ENCODE assay signal across 24 cellular contexts in the genomic region with DNA sequence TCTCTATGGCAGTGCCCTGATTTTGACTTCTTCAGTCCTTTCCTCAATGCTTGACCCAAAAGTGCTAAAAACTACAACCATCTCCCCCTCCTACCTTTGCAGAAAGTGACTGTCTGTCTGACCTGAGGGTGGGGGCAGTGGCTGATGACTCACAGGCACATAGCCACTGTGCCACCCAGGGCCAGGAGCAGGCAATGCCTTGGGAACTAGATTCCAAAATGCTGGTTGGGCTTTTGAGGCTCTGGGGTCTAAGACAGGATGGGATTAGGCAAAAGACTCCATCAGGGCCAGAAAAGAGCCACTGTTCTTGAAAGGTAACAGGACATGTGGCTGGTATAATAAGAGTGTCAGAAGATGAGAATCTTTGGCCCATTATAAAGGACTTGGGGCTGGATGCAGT.
DNase-seq lines count a peak whose midpoint lies in the region; ATAC-seq, FAIRE-seq and TF ChIP-seq lines count a peak whose summit lies in the region.
"Had no signal": no experiment of that assay in that cellular context is flagged by ENCODE, and none has a peak within 500 bp of the region (broad histone marks: within the 10 kb centered on the region; RNA-seq: fewer than 3 reads in every experiment).

No MANE protein-coding gene starts in this region.

- H3K27ac ChIP-seq in HCT116 (ENCODE audit: low read depth, low read length) (no peak overlapping the region), H1 (ENCODE audit: low read depth, low read length) (no peak overlapping the region)
- H3K27ac ChIP-seq: A549; BLaER1 treated with 17β-estradiol and CSF1 and Interleukin-3, amounts not matched to agents 10 nM and 100 nM had no signal

- no peak overlapping the region for H4K91ac ChIP-seq in H1 (replicated peaks; ENCODE audit: insufficient read length, low read length)

- H3K4me1 Mint-ChIP-seq in osteocyte (ENCODE audit: unreplicated experiment), result peaks cover 3% of the 10 kb centered on the region

- peaks cover 0 to 12% of the 10 kb centered on the region in 2 experiments; a peak in 2 of 4 replicates for H3K4me1 ChIP-seq in HCT116 (ENCODE audit: control insufficient read depth in 1 of 2, insufficient read depth in 2 of 2, low read length in 2 of 2)
- H3K4me1 ChIP-seq in H1 (replicated peaks in 1 of 4; ENCODE audit: control insufficient read depth in 3 of 4, insufficient read depth in 4 of 4, low read length in 3 of 4), result no peaks in the 10 kb centered on the region
- H3K4me1 ChIP-seq: A549 had no signal

- RAD21 ChIA-PET in HCT116 (lab: Charles Lee; ENCODE audit: low non-redundant PET in 1 of 2, low total read pairs in 2 of 2, uncharacterized antibody in 2 of 2, unreplicated experiment in 2 of 2), result no interaction called here

- no peak for TF ChIP-seq POLR2A in HCT116 (IDR thresholded peaks at IDR 0.05; ENCODE audit: borderline replicate concordance, extremely low read depth, insufficient read depth, insufficient read length)
- TF ChIP-seq POLR2A in H1 (IDR thresholded peaks at IDR 0.05; ENCODE audit: control extremely low read depth in 1 of 2, low read depth in 2 of 2, low read length in 2 of 2), result no peak

- no peak overlapping the region for H2AK5ac ChIP-seq in H1 (ENCODE audit: low read depth, low read length)

- H4K20me1 ChIP-seq in HCT116 (ENCODE audit: insufficient read depth), result no peaks in the 10 kb centered on the region
- no peaks in the 10 kb centered on the region for H4K20me1 ChIP-seq in H1 (replicated peaks in 1 of 2; ENCODE audit: control insufficient read depth in 1 of 2, insufficient read depth in 2 of 2, low read length in 2 of 2)
- H4K20me1 ChIP-seq: BLaER1 treated with 17β-estradiol and CSF1 and Interleukin-3, amounts not matched to agents 10 nM and 100 nM had no signal

- H3K9ac ChIP-seq in HCT116 (ENCODE audit: low read length) (no peak overlapping the region), H1 (replicated peaks in 1 of 4; ENCODE audit: extremely low read depth in 1 of 4, low read depth in 3 of 4, low read length in 3 of 4) (no peak overlapping the region)
- H3K9ac ChIP-seq: BLaER1 treated with 17β-estradiol and CSF1 and Interleukin-3, amounts not matched to agents 10 nM and 100 nM had no signal

- no peak overlapping the region for H3K18ac ChIP-seq in H1 (ENCODE audit: extremely low read depth, low read length)

- FAIRE-seq in H1 (lab: Jason Lieb, UNC), result no peak
- no peak for FAIRE-seq in RCC 7860 (lab: Jason Lieb, UNC)
- FAIRE-seq: A549, D721Med, G401.6, GM12892 had no signal

- H3K56ac ChIP-seq in H1 (replicated peaks; ENCODE audit: insufficient read length, low read depth, low read length), result no peak overlapping the region

- no peak overlapping the region for H2BK5ac ChIP-seq in H1 (ENCODE audit: low read depth, low read length)

- H2AFZ ChIP-seq in HCT116 (ENCODE audit: low read depth, low read length, poor library complexity, severe bottlenecking) (no peak overlapping the region), H1 (ENCODE audit: low read length) (no peak overlapping the region)

- POLR2A ChIA-PET in HCT116 (lab: Charles Lee) (no interaction called here), H1 (lab: Charles Lee; ENCODE audit: partially characterized antibody) (no interaction called here)

- no peak overlapping the region for H3K4ac ChIP-seq in H1 (replicated peaks; ENCODE audit: insufficient read length, low read depth, low read length)

- H3K79me1 ChIP-seq in H1 (ENCODE audit: low read depth, low read length), result no peaks in the 10 kb centered on the region

- H3K36me3 ChIP-seq in HCT116 (ENCODE audit: control insufficient read depth in 1 of 2, insufficient read depth in 2 of 2, low read length in 2 of 2) (no peaks in the 10 kb centered on the region), H1 (ENCODE audit: control insufficient read depth in 2 of 4, insufficient read depth in 4 of 4, low read length in 3 of 4) (no peaks in the 10 kb centered on the region)
- H3K36me3 ChIP-seq: BE2C; BLaER1 treated with 17β-estradiol and CSF1 and Interleukin-3, amounts not matched to agents 10 nM and 100 nM had no signal

- TF ChIP-seq EP300 in H1 (IDR thresholded peaks at IDR 0.05; ENCODE audit: borderline replicate concordance in 1 of 2, low read depth in 2 of 2, low read length in 2 of 2), result no peak

- H3K4me3 Mint-ChIP-seq in osteocyte (ENCODE audit: unreplicated experiment), result no peak overlapping the region
- H3K4me3 Mint-ChIP-seq: CD14-positive monocyte; CD4-positive, alpha-beta T cell; CD8-positive, alpha-beta memory T cell; HFFc6 had no signal

- no peaks in the 10 kb centered on the region for H3K9me2 ChIP-seq in HCT116 (ENCODE audit: insufficient read depth)

- no peak overlapping the region for H2BK15ac ChIP-seq in H1 (ENCODE audit: low read length)

- no peak overlapping the region for H3K14ac ChIP-seq in H1 (ENCODE audit: insufficient read length)

- no TSS peak for BruUV-seq in HCT116 (replicated peaks; lab: Mats Ljungman, UMichigan)

- H3K27me3 Mint-ChIP-seq in osteocyte (ENCODE audit: unreplicated experiment), result peaks cover 13% of the 10 kb centered on the region
- H3K27me3 Mint-ChIP-seq: CD4-positive, alpha-beta T cell had no signal

- DNase-seq in HCT116 (ENCODE audit: low read depth, low spot score) (no peak), H1 (ENCODE audit: low read depth in 1 of 2, low spot score in 2 of 2) (no peak), islet precursor cell (peak; percentile 62), osteocyte (ENCODE audit: extremely low spot score, unreplicated experiment) (no peak), RCC 7860 (ENCODE audit: low spot score) (no peak), DMS 273 treated with DMSO at 0.1 percent for 48 hours (lab: John Stamatoyannopoulos, UW) (no peak)
- DNase-seq: 8988T; ACHN; AML-193; BE2C; CD4-positive, alpha-beta T cell; CD8-positive, alpha-beta memory T cell; DMS53; DMS79 treated with DMSO at 0.1 percent for 48 hours; GOT3; H7; HCEC 1CT; HFFc6 had no signal

- no peak overlapping the region for H2BK120ac ChIP-seq in H1 (replicated peaks; ENCODE audit: low read depth, low read length)

- ATAC-seq in HCT116, result no peak
- ATAC-seq: A549 had no signal

- no peaks in the 10 kb centered on the region for H3K79me2 ChIP-seq in HCT116 (ENCODE audit: insufficient read depth, low read length)
- H3K79me2 ChIP-seq in H1 (ENCODE audit: control insufficient read depth in 1 of 2, insufficient read depth in 2 of 2, low read length in 2 of 2), result no peaks in the 10 kb centered on the region

- H4K5ac ChIP-seq in H1 (ENCODE audit: insufficient read length, low read depth, low read length), result no peak overlapping the region

- H3K27me3 ChIP-seq in HCT116 (ENCODE audit: insufficient read depth, low read length) (no peaks in the 10 kb centered on the region), H1 (replicated peaks in 1 of 4; ENCODE audit: control insufficient read depth in 3 of 4, extremely low read depth in 1 of 4, insufficient read depth in 3 of 4, low read length in 3 of 4) (no peaks in the 10 kb centered on the region)
- H3K27me3 ChIP-seq: BLaER1 treated with 17β-estradiol and CSF1 and Interleukin-3, amounts not matched to agents 10 nM and 100 nM had no signal

- peaks cover 2% of the 10 kb centered on the region; the same call in 1 of the 2 replicates for H3K23me2 ChIP-seq in H1 (ENCODE audit: low read depth, low read length)

- TF ChIP-seq RAD21 in HCT116 (IDR thresholded peaks at IDR 0.05; ENCODE audit: low read depth) (no peak), H1 (IDR thresholded peaks at IDR 0.05 in 1 of 2, conservative IDR thresholded peaks at IDR 0.05 in 1 of 2; ENCODE audit: low read depth in 2 of 2, low read length in 2 of 2) (no peak)

- H3K27ac Mint-ChIP-seq in osteocyte (ENCODE audit: unreplicated experiment), result no peak overlapping the region
- H3K27ac Mint-ChIP-seq: CD4-positive, alpha-beta T cell; CD8-positive, alpha-beta memory T cell; HFFc6 had no signal

- H3K9me3 ChIP-seq in HCT116 (ENCODE audit: control insufficient read depth in 1 of 2, insufficient read depth in 1 of 2, low read depth in 1 of 2, low read length in 2 of 2) (no peaks in the 10 kb centered on the region), H1 (ENCODE audit: insufficient read depth in 2 of 2, low read depth in 1 of 2, low read length in 1 of 2) (no peaks in the 10 kb centered on the region)
- H3K9me3 ChIP-seq: A549; BE2C; BLaER1 treated with 17β-estradiol and CSF1 and Interleukin-3, amounts not matched to agents 10 nM and 100 nM had no signal

- H2BK12ac ChIP-seq in H1 (ENCODE audit: low read depth, low read length), result no peak overlapping the region

- intact Hi-C loops in HCT116 (cut with micrococcal nuclease), result no loop called here

- TF ChIP-seq CTCF in HCT116 (IDR thresholded peaks at IDR 0.05 in 2 of 3, conservative IDR thresholded peaks at IDR 0.05 in 1 of 3; ENCODE audit: borderline replicate concordance in 1 of 3, insufficient read depth in 1 of 3, low read depth in 2 of 3, low read length in 2 of 3) (no peak), H1 (IDR thresholded peaks at IDR 0.05; ENCODE audit: control extremely low read depth in 1 of 3, insufficient read depth in 1 of 3, low read depth in 1 of 3, low read length in 3 of 3) (no peak), osteocyte (IDR thresholded peaks at IDR 0.05) (no peak)

- CTCF ChIA-PET in HCT116 (lab: Charles Lee), result interaction anchor here (1.0 to 7.3 kb wide), 3 partner anchors 165 to 171 kb away, joined by 5 to 140 read pairs (median 77); no protein-coding TSS in a partner anchor
- CTCF ChIA-PET in H1 (lab: Charles Lee; ENCODE audit: partially characterized antibody), result interaction anchor here (0.6 to 12.9 kb wide), 10 partner anchors 10 to 214 kb away, joined by 3 to 260 read pairs (median 4); no protein-coding TSS in a partner anchor

- no peak overlapping the region for H2BK20ac ChIP-seq in H1 (ENCODE audit: low read length)

- H4K8ac ChIP-seq in H1 (ENCODE audit: extremely low read depth, insufficient read depth, low read length), result no peak overlapping the region

- no peaks in the 10 kb centered on the region for H3K36me3 Mint-ChIP-seq in osteocyte (ENCODE audit: unreplicated experiment)
- H3K36me3 Mint-ChIP-seq: CD14-positive monocyte had no signal

- H3K4me2 ChIP-seq in HCT116 (ENCODE audit: low read length) (peak overlapping the region; percentile 17; the same call in 1 of the 2 replicates), H1 (ENCODE audit: insufficient read depth in 1 of 2, low read depth in 2 of 2, low read length in 2 of 2) (no peak overlapping the region)
- H3K4me2 ChIP-seq: A549; BLaER1 treated with 17β-estradiol and CSF1 and Interleukin-3, amounts not matched to agents 10 nM and 100 nM had no signal

- no peak overlapping the region for H3K23ac ChIP-seq in H1 (ENCODE audit: insufficient read length)

- H3K4me3 ChIP-seq in HCT116 (replicated peaks in 1 of 2; ENCODE audit: low read depth in 1 of 2, low read length in 2 of 2) (no peak overlapping the region), H1 (ENCODE audit: extremely low read depth in 1 of 4, insufficient read depth in 2 of 4, low read depth in 3 of 4, low read length in 4 of 4) (no peak overlapping the region)
- H3K4me3 ChIP-seq: A549; BLaER1 treated with 17β-estradiol and CSF1 and Interleukin-3, amounts not matched to agents 10 nM and 100 nM had no signal

- H3K9me3 Mint-ChIP-seq in osteocyte (ENCODE audit: unreplicated experiment), result no peaks in the 10 kb centered on the region
- H3K9me3 Mint-ChIP-seq: CD4-positive, alpha-beta T cell; CD8-positive, alpha-beta memory T cell had no signal

TF ChIP-seq in HCT116, 20 proteins besides CTCF, POLR2A, EP300 and RAD21 (continues in another document):
- TF ChIP-seq CBX3 (IDR thresholded peaks at IDR 0.05; ENCODE audit: low read depth), result no peak

TF ChIP-seq in H1, 55 proteins besides CTCF, POLR2A, EP300 and RAD21 (continues in another document):
- peak; percentile 30; the same call in 1 of the 2 replicates for TF ChIP-seq JUND (IDR thresholded peaks at IDR 0.05; ENCODE audit: low read length)

Comparison
In these comparisons a context has a peak if more than half of its experiments do, and no peak if none do; other contexts are left out.
1. Of the 16 proteins assayed by ChIP-seq in both H1 and HCT116: peak only in H1: JUND; only in HCT116: none; in both: none; in neither: 15.